8 cellular contexts compared by ENCODE assay signal in the genomic region with DNA sequence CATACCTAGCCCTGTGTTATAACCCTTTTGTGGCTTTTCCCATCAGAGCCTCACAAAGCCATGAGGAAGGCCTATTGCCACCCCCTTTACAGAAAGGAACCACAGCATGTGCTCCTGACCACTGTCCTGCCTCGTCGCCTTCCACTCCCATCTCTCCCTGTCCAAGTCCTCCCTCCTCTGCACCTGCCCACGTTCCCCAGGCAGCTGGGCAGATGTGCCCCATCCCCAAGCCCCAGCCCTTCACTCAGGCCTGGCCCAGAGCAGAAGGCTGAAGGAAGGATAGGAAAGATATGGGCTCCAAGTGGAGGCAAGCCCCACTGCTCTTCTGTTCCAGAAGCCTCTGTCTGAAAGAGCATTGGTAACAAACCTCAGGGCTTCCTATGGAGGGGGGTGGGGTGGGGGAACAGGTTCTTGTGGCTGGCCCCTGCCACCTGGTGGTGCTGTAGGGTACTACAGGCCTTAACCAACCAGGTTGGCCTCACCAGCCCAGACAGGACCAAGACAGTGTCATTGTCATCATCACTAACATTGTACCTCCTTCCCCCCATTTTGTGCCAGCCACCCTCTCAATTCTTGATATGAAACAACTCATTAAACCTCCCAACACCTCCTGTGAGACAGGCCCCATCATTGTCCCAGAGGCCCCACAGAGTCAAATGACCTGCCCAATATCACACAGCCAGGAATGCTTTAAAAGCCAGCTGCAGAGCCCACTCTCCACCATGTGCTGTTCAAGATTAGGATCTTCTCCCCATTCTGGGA. TPM values are rescaled to one million over a fixed set of nuclear protein-coding genes. Genes with fewer than 3 reads are reported as not detected.
DNase-seq lines count a peak whose midpoint lies in the region; ATAC-seq and TF ChIP-seq lines count a peak whose summit lies in the region.

No MANE protein-coding gene starts in this region.

- peaks cover 12% of the 10 kb centered on the region for H3K4me1 Mint-ChIP-seq in T-helper 1 cell treated with Interleukin-12 subunit alpha and Interleukin-12 subunit beta and Interleukin-4 antibody, amounts not matched to agents 30 μg/mL and 1 μg/mL, for 36 hours (ENCODE audit: low read depth)

- TF ChIP-seq CTCF in LNCaP clone FGC (IDR thresholded peaks at IDR 0.05; ENCODE audit: control insufficient read depth, extremely low read depth, insufficient read depth): peak; percentile 95

- no peak overlapping the region for H3K4me3 Mint-ChIP-seq in T-helper 1 cell treated with Interleukin-12 subunit alpha and Interleukin-12 subunit beta and Interleukin-4 antibody, amounts not matched to agents 30 μg/mL and 1 μg/mL, for 36 hours

- peak overlapping the region; percentile 85 for H3K27ac Mint-ChIP-seq in T-helper 1 cell treated with Interleukin-12 subunit alpha and Interleukin-12 subunit beta and Interleukin-4 antibody, amounts not matched to agents 30 μg/mL and 1 μg/mL, for 36 hours

- peak; percentile 55 for DNase-seq in NCI-H2196 (lab: John Stamatoyannopoulos, UW; ENCODE audit: unreplicated experiment)
- DNase-seq in NCI-H2196 treated with DMSO at 0.1 percent for 48 hours (lab: John Stamatoyannopoulos, UW; ENCODE audit: unreplicated experiment): no peak
- DNase-seq in LNCaP clone FGC (ENCODE audit: low read depth): no peak
- DNase-seq in amniotic epithelial cell (ENCODE audit: low read depth): peak; percentile 73
- peak; percentile 90 for DNase-seq in left cardiac atrium
- DNase-seq in retina: peak; percentile 82

- no peaks in the 10 kb centered on the region for H3K9me3 Mint-ChIP-seq in T-helper 1 cell treated with Interleukin-12 subunit alpha and Interleukin-12 subunit beta and Interleukin-4 antibody, amounts not matched to agents 30 μg/mL and 1 μg/mL, for 36 hours

- ATAC-seq in left cardiac atrium: peak; percentile 77 to 84
- ATAC-seq in HG03571 (IDR thresholded peaks at IDR 0.05; ENCODE audit: unreplicated experiment): no peak

- no peaks in the 10 kb centered on the region for H3K27me3 Mint-ChIP-seq in T-helper 1 cell treated with Interleukin-12 subunit alpha and Interleukin-12 subunit beta and Interleukin-4 antibody, amounts not matched to agents 30 μg/mL and 1 μg/mL, for 36 hours (ENCODE audit: low read depth)

- no peak overlapping the region for H3K4me3 ChIP-seq in LNCaP clone FGC (ENCODE audit: low read depth, low read length)

- intact Hi-C loops in left cardiac atrium (cut with DNase I): loop anchor here (1.0 to 2.0 kb wide), 2 partner anchors 143 kb away; no protein-coding TSS in a partner anchor

- peaks cover 12% of the 10 kb centered on the region for H3K36me3 Mint-ChIP-seq in T-helper 1 cell treated with Interleukin-12 subunit alpha and Interleukin-12 subunit beta and Interleukin-4 antibody, amounts not matched to agents 30 μg/mL and 1 μg/mL, for 36 hours (ENCODE audit: low read depth)

RNA-seq across cellular contexts. Expression of a gene that starts 10.0 kb away (rescaled TPM):
- 1 to 10 TPM; 1.9 to 2.4 TPM for total RNA-seq in left cardiac atrium

RNA-seq across cellular contexts. Expression of a gene that starts 53.7 kb away (rescaled TPM):
- 100 to 1,000 TPM; 133 to 147 TPM for total RNA-seq in left cardiac atrium

Comparison
In these comparisons a context has a peak if more than half of its experiments do, and no peak if none do; other contexts are left out.
1. DNase-seq: peak in NCI-H2196 (single experiment), amniotic epithelial cell (single experiment), left cardiac atrium (single experiment) and retina (single experiment); none in NCI-H2196 treated with DMSO at 0.1 percent for 48 hours (single experiment) and LNCaP clone FGC (single experiment).